1 cellular context compared by ENCODE assay signal in genomic region chr22:29330753-29331152, GRCh38.
TF ChIP-seq lines count a peak whose summit lies in the region.

No MANE protein-coding gene starts in this region.

TF ChIP-seq in HepG2, 621 proteins besides CTCF, POLR2A, EP300 and RAD21 (continued from another document):
- no peak for TF ChIP-seq ZNF414 (CRISPR knock-in tag; IDR thresholded peaks at IDR 0.05)
